ENCODE assay signal across 1 cellular context in the genomic region with DNA sequence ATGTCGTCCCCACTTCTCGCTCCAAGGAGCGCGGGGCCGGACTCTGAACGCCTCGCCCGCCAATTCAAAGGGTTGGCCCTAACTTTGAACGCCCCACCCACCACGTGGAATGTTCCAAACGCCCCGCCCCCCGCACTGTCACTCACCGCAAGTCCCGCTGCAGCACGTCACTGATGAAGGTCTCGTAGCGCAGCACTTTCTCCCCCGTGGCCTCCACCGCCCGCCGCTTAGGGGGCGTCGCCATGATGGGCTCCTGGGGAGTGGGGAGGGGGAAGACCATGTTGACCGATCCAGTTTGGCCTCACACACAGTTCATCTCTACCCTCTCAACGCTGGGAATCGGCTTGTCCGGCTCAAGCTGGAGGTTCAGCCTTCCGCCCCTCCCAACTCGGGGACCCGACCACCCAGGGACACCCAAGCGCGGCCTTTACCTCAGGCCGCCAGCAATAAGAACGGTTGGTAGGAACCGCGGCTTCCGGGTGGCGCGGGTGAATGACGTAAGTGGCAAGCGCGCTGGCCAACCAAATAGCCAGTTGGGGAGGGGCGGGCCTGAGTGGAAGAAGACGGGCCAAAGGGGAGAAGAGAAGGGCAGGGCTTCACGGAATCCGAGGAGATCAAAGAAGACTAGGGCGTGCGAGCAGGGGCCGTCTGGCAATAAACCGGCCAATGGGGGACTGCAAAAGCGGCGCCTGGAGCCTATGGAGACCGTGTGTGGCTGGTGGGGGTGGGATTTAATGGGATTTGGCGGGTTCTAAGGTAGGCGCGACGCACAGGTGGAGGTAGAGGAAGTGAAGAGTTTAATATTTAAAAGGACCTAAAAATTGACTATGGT.
A peak's percentile ranks its signal among the peaks of the same experiment; 100 is the strongest.
TF ChIP-seq lines count a peak whose summit lies in the region.

A gene with protein sequence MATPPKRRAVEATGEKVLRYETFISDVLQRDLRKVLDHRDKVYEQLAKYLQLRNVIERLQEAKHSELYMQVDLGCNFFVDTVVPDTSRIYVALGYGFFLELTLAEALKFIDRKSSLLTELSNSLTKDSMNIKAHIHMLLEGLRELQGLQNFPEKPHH (minus strand): TSS at position 497 of the 832 bp plus-strand sequence. CDS start 253 bp downstream, at position 244.

TF ChIP-seq in HEK293, 187 proteins besides CTCF, POLR2A, EP300 and RAD21 (continued from another document and continues in another):
- TF ChIP-seq, protein P1, sequence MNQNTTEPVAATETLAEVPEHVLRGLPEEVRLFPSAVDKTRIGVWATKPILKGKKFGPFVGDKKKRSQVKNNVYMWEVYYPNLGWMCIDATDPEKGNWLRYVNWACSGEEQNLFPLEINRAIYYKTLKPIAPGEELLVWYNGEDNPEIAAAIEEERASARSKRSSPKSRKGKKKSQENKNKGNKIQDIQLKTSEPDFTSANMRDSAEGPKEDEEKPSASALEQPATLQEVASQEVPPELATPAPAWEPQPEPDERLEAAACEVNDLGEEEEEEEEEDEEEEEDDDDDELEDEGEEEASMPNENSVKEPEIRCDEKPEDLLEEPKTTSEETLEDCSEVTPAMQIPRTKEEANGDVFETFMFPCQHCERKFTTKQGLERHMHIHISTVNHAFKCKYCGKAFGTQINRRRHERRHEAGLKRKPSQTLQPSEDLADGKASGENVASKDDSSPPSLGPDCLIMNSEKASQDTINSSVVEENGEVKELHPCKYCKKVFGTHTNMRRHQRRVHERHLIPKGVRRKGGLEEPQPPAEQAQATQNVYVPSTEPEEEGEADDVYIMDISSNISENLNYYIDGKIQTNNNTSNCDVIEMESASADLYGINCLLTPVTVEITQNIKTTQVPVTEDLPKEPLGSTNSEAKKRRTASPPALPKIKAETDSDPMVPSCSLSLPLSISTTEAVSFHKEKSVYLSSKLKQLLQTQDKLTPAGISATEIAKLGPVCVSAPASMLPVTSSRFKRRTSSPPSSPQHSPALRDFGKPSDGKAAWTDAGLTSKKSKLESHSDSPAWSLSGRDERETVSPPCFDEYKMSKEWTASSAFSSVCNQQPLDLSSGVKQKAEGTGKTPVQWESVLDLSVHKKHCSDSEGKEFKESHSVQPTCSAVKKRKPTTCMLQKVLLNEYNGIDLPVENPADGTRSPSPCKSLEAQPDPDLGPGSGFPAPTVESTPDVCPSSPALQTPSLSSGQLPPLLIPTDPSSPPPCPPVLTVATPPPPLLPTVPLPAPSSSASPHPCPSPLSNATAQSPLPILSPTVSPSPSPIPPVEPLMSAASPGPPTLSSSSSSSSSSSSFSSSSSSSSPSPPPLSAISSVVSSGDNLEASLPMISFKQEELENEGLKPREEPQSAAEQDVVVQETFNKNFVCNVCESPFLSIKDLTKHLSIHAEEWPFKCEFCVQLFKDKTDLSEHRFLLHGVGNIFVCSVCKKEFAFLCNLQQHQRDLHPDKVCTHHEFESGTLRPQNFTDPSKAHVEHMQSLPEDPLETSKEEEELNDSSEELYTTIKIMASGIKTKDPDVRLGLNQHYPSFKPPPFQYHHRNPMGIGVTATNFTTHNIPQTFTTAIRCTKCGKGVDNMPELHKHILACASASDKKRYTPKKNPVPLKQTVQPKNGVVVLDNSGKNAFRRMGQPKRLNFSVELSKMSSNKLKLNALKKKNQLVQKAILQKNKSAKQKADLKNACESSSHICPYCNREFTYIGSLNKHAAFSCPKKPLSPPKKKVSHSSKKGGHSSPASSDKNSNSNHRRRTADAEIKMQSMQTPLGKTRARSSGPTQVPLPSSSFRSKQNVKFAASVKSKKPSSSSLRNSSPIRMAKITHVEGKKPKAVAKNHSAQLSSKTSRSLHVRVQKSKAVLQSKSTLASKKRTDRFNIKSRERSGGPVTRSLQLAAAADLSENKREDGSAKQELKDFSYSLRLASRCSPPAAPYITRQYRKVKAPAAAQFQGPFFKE (tag by site-specific recombination; IDR thresholded peaks at IDR 0.05; ENCODE audit: borderline replicate concordance): no peak
- TF ChIP-seq ZNF560 (tag by site-specific recombination; IDR thresholded peaks at IDR 0.05; ENCODE audit: borderline replicate concordance) (no peak), ZNF169 (tag by site-specific recombination; IDR thresholded peaks at IDR 0.05) (no peak), SETDB1 (IDR thresholded peaks at IDR 0.05; ENCODE audit: insufficient read length, low read length) (peak; percentile 76), ZNF132 (tag by site-specific recombination; IDR thresholded peaks at IDR 0.05; ENCODE audit: borderline replicate concordance) (no peak), KLF9 (tag by site-specific recombination; IDR thresholded peaks at IDR 0.05; ENCODE audit: low read depth) (peak; percentile 91), ZNF423 (tag by site-specific recombination; IDR thresholded peaks at IDR 0.05) (peak; percentile 95), ZNF530 (tag by site-specific recombination; IDR thresholded peaks at IDR 0.05; ENCODE audit: low read depth) (no peak), ZNF629 (tag by site-specific recombination; IDR thresholded peaks at IDR 0.05) (peak; percentile 90), EGR2 (tag by site-specific recombination; IDR thresholded peaks at IDR 0.05; ENCODE audit: low read depth) (0 out of 2 replicates have a peak, but pooled peaks have one; percentile 5), ZNF555 (tag by site-specific recombination; conservative IDR thresholded peaks at IDR 0.05) (no peak), ZNF596 (tag by site-specific recombination; IDR thresholded peaks at IDR 0.05) (no peak), SP7 (tag by site-specific recombination; IDR thresholded peaks at IDR 0.05) (peak; percentile 83), HOXC10 (CRISPR knock-in tag; IDR thresholded peaks at IDR 0.05) (no peak), BCL11B (tag by site-specific recombination; IDR thresholded peaks at IDR 0.05; ENCODE audit: low read depth) (peak; percentile 38; the same call in 1 of the 2 replicates), ZNF366 (tag by site-specific recombination; conservative IDR thresholded peaks at IDR 0.05) (peak; percentile 69), ZNF202 (tag by site-specific recombination; IDR thresholded peaks at IDR 0.05; ENCODE audit: borderline replicate concordance) (no peak), ZNF670 (tag by site-specific recombination; IDR thresholded peaks at IDR 0.05; ENCODE audit: low read depth) (no peak), GLIS2 (tag by site-specific recombination; IDR thresholded peaks at IDR 0.05) (peak; percentile 99), ZNF140 (tag by site-specific recombination; IDR thresholded peaks at IDR 0.05) (no peak), ZNF214 (tag by site-specific recombination; IDR thresholded peaks at IDR 0.05; ENCODE audit: borderline replicate concordance) (no peak), SCRT1 (tag by site-specific recombination; IDR thresholded peaks at IDR 0.05; ENCODE audit: borderline replicate concordance) (no peak), ZNF274 (IDR thresholded peaks at IDR 0.05; ENCODE audit: low read length) (no peak), ZNF274 (tag by site-specific recombination; IDR thresholded peaks at IDR 0.05; ENCODE audit: borderline replicate concordance) (no peak), ZNF777 (tag by site-specific recombination; IDR thresholded peaks at IDR 0.05; ENCODE audit: borderline replicate concordance) (no peak), MEIS1 (CRISPR knock-in tag; IDR thresholded peaks at IDR 0.05; ENCODE audit: borderline replicate concordance) (no peak), ZNF791 (tag by site-specific recombination; IDR thresholded peaks at IDR 0.05) (no peak), HOXD13 (CRISPR knock-in tag; IDR thresholded peaks at IDR 0.05; ENCODE audit: borderline replicate concordance) (no peak)
- TF ChIP-seq, protein P2, sequence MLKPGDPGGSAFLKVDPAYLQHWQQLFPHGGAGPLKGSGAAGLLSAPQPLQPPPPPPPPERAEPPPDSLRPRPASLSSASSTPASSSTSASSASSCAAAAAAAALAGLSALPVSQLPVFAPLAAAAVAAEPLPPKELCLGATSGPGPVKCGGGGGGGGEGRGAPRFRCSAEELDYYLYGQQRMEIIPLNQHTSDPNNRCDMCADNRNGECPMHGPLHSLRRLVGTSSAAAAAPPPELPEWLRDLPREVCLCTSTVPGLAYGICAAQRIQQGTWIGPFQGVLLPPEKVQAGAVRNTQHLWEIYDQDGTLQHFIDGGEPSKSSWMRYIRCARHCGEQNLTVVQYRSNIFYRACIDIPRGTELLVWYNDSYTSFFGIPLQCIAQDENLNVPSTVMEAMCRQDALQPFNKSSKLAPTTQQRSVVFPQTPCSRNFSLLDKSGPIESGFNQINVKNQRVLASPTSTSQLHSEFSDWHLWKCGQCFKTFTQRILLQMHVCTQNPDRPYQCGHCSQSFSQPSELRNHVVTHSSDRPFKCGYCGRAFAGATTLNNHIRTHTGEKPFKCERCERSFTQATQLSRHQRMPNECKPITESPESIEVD (tag by site-specific recombination; IDR thresholded peaks at IDR 0.05): no peak
- TF ChIP-seq, protein P3, sequence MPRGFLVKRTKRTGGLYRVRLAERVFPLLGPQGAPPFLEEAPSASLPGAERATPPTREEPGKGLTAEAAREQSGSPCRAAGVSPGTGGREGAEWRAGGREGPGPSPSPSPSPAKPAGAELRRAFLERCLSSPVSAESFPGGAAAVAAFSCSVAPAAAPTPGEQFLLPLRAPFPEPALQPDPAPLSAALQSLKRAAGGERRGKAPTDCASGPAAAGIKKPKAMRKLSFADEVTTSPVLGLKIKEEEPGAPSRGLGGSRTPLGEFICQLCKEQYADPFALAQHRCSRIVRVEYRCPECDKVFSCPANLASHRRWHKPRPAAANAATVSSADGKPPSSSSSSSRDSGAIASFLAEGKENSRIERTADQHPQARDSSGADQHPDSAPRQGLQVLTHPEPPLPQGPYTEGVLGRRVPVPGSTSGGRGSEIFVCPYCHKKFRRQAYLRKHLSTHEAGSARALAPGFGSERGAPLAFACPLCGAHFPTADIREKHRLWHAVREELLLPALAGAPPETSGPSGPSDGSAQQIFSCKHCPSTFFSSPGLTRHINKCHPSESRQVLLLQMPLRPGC (tag by site-specific recombination; IDR thresholded peaks at IDR 0.05): no peak; the same call in 1 of the 2 replicates
- TF ChIP-seq, protein P4, sequence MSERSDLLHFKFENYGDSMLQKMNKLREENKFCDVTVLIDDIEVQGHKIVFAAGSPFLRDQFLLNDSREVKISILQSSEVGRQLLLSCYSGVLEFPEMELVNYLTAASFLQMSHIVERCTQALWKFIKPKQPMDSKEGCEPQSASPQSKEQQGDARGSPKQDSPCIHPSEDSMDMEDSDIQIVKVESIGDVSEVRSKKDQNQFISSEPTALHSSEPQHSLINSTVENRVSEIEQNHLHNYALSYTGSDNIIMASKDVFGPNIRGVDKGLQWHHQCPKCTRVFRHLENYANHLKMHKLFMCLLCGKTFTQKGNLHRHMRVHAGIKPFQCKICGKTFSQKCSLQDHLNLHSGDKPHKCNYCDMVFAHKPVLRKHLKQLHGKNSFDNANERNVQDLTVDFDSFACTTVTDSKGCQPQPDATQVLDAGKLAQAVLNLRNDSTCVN (tag by site-specific recombination; optimal IDR thresholded peaks at IDR 0.05): peak; percentile 69
- TF ChIP-seq, protein P5, sequence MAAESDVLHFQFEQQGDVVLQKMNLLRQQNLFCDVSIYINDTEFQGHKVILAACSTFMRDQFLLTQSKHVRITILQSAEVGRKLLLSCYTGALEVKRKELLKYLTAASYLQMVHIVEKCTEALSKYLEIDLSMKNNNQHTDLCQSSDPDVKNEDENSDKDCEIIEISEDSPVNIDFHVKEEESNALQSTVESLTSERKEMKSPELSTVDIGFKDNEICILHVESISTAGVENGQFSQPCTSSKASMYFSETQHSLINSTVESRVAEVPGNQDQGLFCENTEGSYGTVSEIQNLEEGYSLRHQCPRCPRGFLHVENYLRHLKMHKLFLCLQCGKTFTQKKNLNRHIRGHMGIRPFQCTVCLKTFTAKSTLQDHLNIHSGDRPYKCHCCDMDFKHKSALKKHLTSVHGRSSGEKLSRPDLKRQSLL (tag by site-specific recombination; IDR thresholded peaks at IDR 0.05): no peak
- TF ChIP-seq, protein P6, sequence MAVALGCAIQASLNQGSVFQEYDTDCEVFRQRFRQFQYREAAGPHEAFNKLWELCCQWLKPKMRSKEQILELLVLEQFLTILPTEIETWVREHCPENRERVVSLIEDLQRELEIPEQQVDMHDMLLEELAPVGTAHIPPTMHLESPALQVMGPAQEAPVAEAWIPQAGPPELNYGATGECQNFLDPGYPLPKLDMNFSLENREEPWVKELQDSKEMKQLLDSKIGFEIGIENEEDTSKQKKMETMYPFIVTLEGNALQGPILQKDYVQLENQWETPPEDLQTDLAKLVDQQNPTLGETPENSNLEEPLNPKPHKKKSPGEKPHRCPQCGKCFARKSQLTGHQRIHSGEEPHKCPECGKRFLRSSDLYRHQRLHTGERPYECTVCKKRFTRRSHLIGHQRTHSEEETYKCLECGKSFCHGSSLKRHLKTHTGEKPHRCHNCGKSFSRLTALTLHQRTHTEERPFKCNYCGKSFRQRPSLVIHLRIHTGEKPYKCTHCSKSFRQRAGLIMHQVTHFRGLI (tag by site-specific recombination; IDR thresholded peaks at IDR 0.05): peak; percentile 86
- TF ChIP-seq, protein P7, sequence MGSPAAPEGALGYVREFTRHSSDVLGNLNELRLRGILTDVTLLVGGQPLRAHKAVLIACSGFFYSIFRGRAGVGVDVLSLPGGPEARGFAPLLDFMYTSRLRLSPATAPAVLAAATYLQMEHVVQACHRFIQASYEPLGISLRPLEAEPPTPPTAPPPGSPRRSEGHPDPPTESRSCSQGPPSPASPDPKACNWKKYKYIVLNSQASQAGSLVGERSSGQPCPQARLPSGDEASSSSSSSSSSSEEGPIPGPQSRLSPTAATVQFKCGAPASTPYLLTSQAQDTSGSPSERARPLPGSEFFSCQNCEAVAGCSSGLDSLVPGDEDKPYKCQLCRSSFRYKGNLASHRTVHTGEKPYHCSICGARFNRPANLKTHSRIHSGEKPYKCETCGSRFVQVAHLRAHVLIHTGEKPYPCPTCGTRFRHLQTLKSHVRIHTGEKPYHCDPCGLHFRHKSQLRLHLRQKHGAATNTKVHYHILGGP (tag by site-specific recombination; IDR thresholded peaks at IDR 0.05): no peak
- TF ChIP-seq, protein P8, sequence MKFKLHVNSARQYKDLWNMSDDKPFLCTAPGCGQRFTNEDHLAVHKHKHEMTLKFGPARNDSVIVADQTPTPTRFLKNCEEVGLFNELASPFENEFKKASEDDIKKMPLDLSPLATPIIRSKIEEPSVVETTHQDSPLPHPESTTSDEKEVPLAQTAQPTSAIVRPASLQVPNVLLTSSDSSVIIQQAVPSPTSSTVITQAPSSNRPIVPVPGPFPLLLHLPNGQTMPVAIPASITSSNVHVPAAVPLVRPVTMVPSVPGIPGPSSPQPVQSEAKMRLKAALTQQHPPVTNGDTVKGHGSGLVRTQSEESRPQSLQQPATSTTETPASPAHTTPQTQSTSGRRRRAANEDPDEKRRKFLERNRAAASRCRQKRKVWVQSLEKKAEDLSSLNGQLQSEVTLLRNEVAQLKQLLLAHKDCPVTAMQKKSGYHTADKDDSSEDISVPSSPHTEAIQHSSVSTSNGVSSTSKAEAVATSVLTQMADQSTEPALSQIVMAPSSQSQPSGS (tag by site-specific recombination; IDR thresholded peaks at IDR 0.05; ENCODE audit: low read depth): peak; percentile 95
